In the genomic region with DNA sequence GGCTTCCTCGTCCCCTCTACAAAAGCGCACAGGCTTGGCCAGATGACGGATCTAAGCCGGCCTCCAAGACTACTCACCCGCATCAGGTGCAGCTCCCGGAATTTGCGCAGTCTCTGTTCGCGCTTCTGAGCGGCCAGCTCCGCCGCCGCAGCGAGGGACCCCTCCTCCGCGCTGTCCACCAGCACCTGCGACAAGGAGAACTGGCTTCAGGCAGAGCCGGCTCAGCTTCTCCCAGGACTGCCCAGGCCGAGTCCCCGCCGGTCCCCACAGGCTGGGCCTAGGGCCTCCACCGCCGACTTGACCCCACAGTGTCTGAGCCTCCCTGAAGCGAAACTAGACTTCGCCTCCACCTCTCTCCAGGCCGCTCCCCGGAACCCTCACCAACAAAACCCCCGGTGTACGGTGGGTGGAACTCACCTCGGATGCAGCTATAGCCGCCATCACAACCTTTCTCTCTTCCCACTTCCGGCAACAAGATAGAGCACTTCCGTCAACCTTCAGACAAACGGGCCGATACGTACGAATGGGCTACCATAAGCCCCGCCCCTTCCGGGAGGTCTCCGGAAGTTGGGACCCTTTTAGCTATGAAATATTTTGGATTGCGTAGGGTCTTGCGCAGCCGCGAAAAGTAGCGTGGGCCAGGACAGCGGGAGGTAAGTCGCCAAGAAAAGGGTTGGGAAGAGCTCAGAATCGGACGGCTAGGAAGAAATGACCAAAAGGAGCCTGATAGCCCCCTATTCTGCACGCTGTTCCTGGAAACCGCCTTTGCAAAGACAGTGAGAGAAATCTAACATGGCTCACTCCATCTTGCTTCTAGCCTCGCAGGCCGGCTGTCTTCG, we compare ENCODE assay signal across 1 cellular context.
TF ChIP-seq lines count a peak whose summit lies in the region.

Gene SYF2, minus strand, starts transcription at position 476 of the 839 bp plus-strand sequence. Its CDS starts 35 bp downstream, at position 441.

TF ChIP-seq in K562, 482 proteins besides CTCF, POLR2A, EP300 and RAD21 (continued from another document and continues in another):
- TF ChIP-seq, protein P1, sequence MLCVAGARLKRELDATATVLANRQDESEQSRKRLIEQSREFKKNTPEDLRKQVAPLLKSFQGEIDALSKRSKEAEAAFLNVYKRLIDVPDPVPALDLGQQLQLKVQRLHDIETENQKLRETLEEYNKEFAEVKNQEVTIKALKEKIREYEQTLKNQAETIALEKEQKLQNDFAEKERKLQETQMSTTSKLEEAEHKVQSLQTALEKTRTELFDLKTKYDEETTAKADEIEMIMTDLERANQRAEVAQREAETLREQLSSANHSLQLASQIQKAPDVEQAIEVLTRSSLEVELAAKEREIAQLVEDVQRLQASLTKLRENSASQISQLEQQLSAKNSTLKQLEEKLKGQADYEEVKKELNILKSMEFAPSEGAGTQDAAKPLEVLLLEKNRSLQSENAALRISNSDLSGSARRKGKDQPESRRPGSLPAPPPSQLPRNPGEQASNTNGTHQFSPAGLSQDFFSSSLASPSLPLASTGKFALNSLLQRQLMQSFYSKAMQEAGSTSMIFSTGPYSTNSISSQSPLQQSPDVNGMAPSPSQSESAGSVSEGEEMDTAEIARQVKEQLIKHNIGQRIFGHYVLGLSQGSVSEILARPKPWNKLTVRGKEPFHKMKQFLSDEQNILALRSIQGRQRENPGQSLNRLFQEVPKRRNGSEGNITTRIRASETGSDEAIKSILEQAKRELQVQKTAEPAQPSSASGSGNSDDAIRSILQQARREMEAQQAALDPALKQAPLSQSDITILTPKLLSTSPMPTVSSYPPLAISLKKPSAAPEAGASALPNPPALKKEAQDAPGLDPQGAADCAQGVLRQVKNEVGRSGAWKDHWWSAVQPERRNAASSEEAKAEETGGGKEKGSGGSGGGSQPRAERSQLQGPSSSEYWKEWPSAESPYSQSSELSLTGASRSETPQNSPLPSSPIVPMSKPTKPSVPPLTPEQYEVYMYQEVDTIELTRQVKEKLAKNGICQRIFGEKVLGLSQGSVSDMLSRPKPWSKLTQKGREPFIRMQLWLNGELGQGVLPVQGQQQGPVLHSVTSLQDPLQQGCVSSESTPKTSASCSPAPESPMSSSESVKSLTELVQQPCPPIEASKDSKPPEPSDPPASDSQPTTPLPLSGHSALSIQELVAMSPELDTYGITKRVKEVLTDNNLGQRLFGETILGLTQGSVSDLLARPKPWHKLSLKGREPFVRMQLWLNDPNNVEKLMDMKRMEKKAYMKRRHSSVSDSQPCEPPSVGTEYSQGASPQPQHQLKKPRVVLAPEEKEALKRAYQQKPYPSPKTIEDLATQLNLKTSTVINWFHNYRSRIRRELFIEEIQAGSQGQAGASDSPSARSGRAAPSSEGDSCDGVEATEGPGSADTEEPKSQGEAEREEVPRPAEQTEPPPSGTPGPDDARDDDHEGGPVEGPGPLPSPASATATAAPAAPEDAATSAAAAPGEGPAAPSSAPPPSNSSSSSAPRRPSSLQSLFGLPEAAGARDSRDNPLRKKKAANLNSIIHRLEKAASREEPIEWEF (CRISPR knock-in tag; IDR thresholded peaks at IDR 0.05), result peak; percentile 92
- TF ChIP-seq C11orf30 (IDR thresholded peaks at IDR 0.05; ENCODE audit: low read depth) (peak; percentile 97), ZNF830 (CRISPR knock-in tag; IDR thresholded peaks at IDR 0.05) (no peak), SPI1 (IDR thresholded peaks at IDR 0.05; ENCODE audit: borderline replicate concordance, low read depth, low read length) (peak; percentile 70), SAP30 (IDR thresholded peaks at IDR 0.05; ENCODE audit: borderline replicate concordance, insufficient read depth, low read depth, low read length, poor library complexity, severe bottlenecking) (peak; percentile 92), DDX20 (tag; IDR thresholded peaks at IDR 0.05; ENCODE audit: low read depth) (no peak; the same call in 1 of the 2 replicates), ZNF431 (CRISPR knock-in tag; IDR thresholded peaks at IDR 0.05) (peak; percentile 78), KAT8 (IDR thresholded peaks at IDR 0.05; ENCODE audit: low read depth) (peak; percentile 83; the same call in 1 of the 2 replicates), MYBL2 (IDR thresholded peaks at IDR 0.05; ENCODE audit: low read depth) (peak; percentile 58), MYBL2 (CRISPR knock-in tag; IDR thresholded peaks at IDR 0.05; ENCODE audit: borderline replicate concordance) (no peak), ZNF644 (tag; IDR thresholded peaks at IDR 0.05; ENCODE audit: low read depth) (peak; percentile 88), NFE2 (IDR thresholded peaks at IDR 0.05; ENCODE audit: low read depth) (no peak), JUN (IDR thresholded peaks at IDR 0.05; ENCODE audit: borderline replicate concordance, low read depth, low read length) (peak; percentile 41; the same call in 1 of the 2 replicates), JUN (CRISPR knock-in tag; IDR thresholded peaks at IDR 0.05; ENCODE audit: borderline replicate concordance) (peak; percentile 98), KLF6 (CRISPR knock-in tag; IDR thresholded peaks at IDR 0.05; ENCODE audit: borderline replicate concordance) (peak; percentile 74), XRCC5 (IDR thresholded peaks at IDR 0.05; ENCODE audit: low read depth, low read length) (no peak), CBFB (CRISPR knock-in tag; IDR thresholded peaks at IDR 0.05) (peak; percentile 72; the same call in 1 of the 2 replicates), ZNF707 (CRISPR knock-in tag; conservative IDR thresholded peaks at IDR 0.05) (peak; percentile 58), TEAD2 (tag; IDR thresholded peaks at IDR 0.05) (0 out of 2 replicates have a peak, but pooled peaks have one; percentile 12), HDAC1 (IDR thresholded peaks at IDR 0.05) (peak in 1 of 2 experiments; percentile 98; a peak in 2 of 4 replicates), SMARCA5 (IDR thresholded peaks at IDR 0.05) (0 out of 2 replicates have a peak, but pooled peaks have one; percentile 37), FOXJ2 (tag; IDR thresholded peaks at IDR 0.05) (peak; percentile 35; the same call in 1 of the 2 replicates), ETV1 (tag; conservative IDR thresholded peaks at IDR 0.05; ENCODE audit: low read depth) (peak; percentile 91), ZC3H4 (CRISPR knock-in tag; IDR thresholded peaks at IDR 0.05; ENCODE audit: borderline replicate concordance) (no peak), KLF1 (tag; IDR thresholded peaks at IDR 0.05) (no peak)
- TF ChIP-seq, protein P2, sequence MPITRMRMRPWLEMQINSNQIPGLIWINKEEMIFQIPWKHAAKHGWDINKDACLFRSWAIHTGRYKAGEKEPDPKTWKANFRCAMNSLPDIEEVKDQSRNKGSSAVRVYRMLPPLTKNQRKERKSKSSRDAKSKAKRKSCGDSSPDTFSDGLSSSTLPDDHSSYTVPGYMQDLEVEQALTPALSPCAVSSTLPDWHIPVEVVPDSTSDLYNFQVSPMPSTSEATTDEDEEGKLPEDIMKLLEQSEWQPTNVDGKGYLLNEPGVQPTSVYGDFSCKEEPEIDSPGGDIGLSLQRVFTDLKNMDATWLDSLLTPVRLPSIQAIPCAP (CRISPR knock-in tag; IDR thresholded peaks at IDR 0.05; ENCODE audit: borderline replicate concordance), result peak; percentile 53; the same call in 1 of the 2 replicates
- TF ChIP-seq, protein P3, sequence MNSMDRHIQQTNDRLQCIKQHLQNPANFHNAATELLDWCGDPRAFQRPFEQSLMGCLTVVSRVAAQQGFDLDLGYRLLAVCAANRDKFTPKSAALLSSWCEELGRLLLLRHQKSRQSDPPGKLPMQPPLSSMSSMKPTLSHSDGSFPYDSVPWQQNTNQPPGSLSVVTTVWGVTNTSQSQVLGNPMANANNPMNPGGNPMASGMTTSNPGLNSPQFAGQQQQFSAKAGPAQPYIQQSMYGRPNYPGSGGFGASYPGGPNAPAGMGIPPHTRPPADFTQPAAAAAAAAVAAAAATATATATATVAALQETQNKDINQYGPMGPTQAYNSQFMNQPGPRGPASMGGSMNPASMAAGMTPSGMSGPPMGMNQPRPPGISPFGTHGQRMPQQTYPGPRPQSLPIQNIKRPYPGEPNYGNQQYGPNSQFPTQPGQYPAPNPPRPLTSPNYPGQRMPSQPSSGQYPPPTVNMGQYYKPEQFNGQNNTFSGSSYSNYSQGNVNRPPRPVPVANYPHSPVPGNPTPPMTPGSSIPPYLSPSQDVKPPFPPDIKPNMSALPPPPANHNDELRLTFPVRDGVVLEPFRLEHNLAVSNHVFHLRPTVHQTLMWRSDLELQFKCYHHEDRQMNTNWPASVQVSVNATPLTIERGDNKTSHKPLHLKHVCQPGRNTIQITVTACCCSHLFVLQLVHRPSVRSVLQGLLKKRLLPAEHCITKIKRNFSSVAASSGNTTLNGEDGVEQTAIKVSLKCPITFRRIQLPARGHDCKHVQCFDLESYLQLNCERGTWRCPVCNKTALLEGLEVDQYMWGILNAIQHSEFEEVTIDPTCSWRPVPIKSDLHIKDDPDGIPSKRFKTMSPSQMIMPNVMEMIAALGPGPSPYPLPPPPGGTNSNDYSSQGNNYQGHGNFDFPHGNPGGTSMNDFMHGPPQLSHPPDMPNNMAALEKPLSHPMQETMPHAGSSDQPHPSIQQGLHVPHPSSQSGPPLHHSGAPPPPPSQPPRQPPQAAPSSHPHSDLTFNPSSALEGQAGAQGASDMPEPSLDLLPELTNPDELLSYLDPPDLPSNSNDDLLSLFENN (IDR thresholded peaks at IDR 0.05; ENCODE audit: low read depth in 2 of 2, low read length in 2 of 2), result 0 out of 4 replicates have a peak, but pooled peaks of 1 of the 2 experiments have one; percentile 48
- TF ChIP-seq, protein P4, sequence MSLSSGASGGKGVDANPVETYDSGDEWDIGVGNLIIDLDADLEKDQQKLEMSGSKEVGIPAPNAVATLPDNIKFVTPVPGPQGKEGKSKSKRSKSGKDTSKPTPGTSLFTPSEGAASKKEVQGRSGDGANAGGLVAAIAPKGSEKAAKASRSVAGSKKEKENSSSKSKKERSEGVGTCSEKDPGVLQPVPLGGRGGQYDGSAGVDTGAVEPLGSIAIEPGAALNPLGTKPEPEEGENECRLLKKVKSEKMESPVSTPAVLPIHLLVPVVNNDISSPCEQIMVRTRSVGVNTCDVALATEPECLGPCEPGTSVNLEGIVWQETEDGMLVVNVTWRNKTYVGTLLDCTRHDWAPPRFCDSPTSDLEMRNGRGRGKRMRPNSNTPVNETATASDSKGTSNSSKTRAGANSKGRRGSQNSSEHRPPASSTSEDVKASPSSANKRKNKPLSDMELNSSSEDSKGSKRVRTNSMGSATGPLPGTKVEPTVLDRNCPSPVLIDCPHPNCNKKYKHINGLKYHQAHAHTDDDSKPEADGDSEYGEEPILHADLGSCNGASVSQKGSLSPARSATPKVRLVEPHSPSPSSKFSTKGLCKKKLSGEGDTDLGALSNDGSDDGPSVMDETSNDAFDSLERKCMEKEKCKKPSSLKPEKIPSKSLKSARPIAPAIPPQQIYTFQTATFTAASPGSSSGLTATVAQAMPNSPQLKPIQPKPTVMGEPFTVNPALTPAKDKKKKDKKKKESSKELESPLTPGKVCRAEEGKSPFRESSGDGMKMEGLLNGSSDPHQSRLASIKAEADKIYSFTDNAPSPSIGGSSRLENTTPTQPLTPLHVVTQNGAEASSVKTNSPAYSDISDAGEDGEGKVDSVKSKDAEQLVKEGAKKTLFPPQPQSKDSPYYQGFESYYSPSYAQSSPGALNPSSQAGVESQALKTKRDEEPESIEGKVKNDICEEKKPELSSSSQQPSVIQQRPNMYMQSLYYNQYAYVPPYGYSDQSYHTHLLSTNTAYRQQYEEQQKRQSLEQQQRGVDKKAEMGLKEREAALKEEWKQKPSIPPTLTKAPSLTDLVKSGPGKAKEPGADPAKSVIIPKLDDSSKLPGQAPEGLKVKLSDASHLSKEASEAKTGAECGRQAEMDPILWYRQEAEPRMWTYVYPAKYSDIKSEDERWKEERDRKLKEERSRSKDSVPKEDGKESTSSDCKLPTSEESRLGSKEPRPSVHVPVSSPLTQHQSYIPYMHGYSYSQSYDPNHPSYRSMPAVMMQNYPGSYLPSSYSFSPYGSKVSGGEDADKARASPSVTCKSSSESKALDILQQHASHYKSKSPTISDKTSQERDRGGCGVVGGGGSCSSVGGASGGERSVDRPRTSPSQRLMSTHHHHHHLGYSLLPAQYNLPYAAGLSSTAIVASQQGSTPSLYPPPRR (CRISPR knock-in tag; IDR thresholded peaks at IDR 0.05; ENCODE audit: borderline replicate concordance), result peak; percentile 25; the same call in 1 of the 2 replicates
